In the genomic region with DNA sequence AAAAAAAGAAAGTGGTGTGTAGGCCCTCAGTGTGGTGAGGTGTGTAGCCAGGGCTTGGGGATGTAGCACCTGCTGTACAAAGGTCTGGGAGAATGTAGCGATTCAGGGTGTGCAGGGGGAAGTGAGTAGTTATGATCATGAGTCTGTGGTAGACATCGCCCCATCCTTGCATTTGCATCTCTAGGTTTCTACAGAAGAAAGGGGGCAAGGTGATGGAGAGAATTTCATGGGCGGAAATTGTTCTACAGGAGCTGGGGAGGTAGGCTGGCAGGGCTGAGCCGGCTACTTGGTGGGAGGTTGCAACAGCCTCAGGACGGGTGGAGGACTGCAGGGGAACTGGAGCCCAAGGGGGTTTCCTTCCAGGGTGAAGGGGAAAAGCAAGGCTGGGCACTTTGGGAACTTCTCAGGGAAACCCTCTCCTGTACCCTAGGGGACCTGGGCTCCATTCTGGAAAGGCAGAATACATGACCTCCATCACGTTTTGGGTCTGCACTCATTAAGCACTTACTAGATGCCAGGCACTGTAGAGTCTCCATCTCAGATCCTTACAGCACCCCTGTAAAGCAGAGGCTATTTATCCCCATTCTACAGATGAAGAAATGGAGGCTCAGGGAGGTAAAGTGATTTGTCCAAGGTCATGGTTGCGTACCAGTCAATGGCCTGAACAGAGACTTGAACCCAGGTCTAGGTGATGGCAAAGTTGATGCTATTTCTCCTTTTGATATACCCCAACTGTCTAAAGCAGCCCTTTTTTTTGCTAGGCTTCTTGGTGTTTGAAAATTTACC, we compare ENCODE assay signal across 8 cellular contexts. TPM values are rescaled to one million over a fixed set of nuclear protein-coding genes. Genes with fewer than 3 reads are reported as not detected.
DNase-seq lines count a peak whose midpoint lies in the region; ATAC-seq and TF ChIP-seq lines count a peak whose summit lies in the region.

No MANE protein-coding gene starts in this region.

- peak overlapping the region in 4 of 5 donors; percentile 38 to 75 (median 46) for H3K9ac ChIP-seq in subcutaneous abdominal adipose tissue (ENCODE audit: low read length in 5 of 5)

- H3K4me3 Mint-ChIP-seq in activated naive CD4-positive, alpha-beta T cell treated with anti-CD3 and anti-CD28 coated beads for 36 hours, result no peak overlapping the region
- H3K4me3 Mint-ChIP-seq in activated T-helper 2 cell treated with anti-CD3 and anti-CD28 coated beads, Interferon-gamma antibody, Interleukin-2, Interleukin-4, amounts not matched to agents 10 μg/mL and 5 μg/mL and 100 μg/mL, durations not matched to agents 14 hours and 24 hours and 36 hours (ENCODE audit: low read depth), result no peak overlapping the region

- H3K27me3 ChIP-seq in subcutaneous abdominal adipose tissue (ENCODE audit: control insufficient read depth in 5 of 5, insufficient read depth in 4 of 5, low read length in 5 of 5) (peaks cover 0 to 7% (median 0%) of the 10 kb centered on the region in 5 donors), ascending aorta (no peaks in the 10 kb centered on the region)

- ATAC-seq in HG02970 (IDR thresholded peaks at IDR 0.05; ENCODE audit: low FRiP score, unreplicated experiment), result peak; percentile 52

- no peaks in the 10 kb centered on the region for H3K27me3 Mint-ChIP-seq in activated naive CD4-positive, alpha-beta T cell treated with anti-CD3 and anti-CD28 coated beads for 36 hours (ENCODE audit: low read depth)
- no peaks in the 10 kb centered on the region for H3K27me3 Mint-ChIP-seq in activated T-helper 2 cell treated with anti-CD3 and anti-CD28 coated beads, Interferon-gamma antibody, Interleukin-2, Interleukin-4, amounts not matched to agents 10 μg/mL and 5 μg/mL and 100 μg/mL, durations not matched to agents 14 hours and 24 hours and 36 hours (ENCODE audit: low read depth)

- H3K27ac ChIP-seq in subcutaneous abdominal adipose tissue (ENCODE audit: low read depth, low read length) (peak overlapping the region; percentile 80), ascending aorta (peak overlapping the region in 1 of 2 donors; percentile 62)

- peak overlapping the region; percentile 89 for H3K27ac Mint-ChIP-seq in activated naive CD4-positive, alpha-beta T cell treated with anti-CD3 and anti-CD28 coated beads for 36 hours
- peak overlapping the region; percentile 96 for H3K27ac Mint-ChIP-seq in activated T-helper 2 cell treated with anti-CD3 and anti-CD28 coated beads, Interferon-gamma antibody, Interleukin-2, Interleukin-4, amounts not matched to agents 10 μg/mL and 5 μg/mL and 100 μg/mL, durations not matched to agents 14 hours and 24 hours and 36 hours

- H3K4me1 ChIP-seq in subcutaneous abdominal adipose tissue (ENCODE audit: control insufficient read depth in 5 of 5, insufficient read depth in 5 of 5, low read length in 5 of 5) (peaks cover 3 to 62% (median 35%) of the 10 kb centered on the region in 5 donors), ascending aorta (peaks cover 0 to 4% of the 10 kb centered on the region in 2 donors)

- H3K36me3 ChIP-seq in subcutaneous abdominal adipose tissue (ENCODE audit: control insufficient read depth in 5 of 5, insufficient read depth in 5 of 5, low read length in 5 of 5) (no peaks in the 10 kb centered on the region), ascending aorta (no peaks in the 10 kb centered on the region)

- H3K4me3 ChIP-seq in subcutaneous abdominal adipose tissue (ENCODE audit: low read depth in 1 of 5, low read length in 5 of 5), result no peak overlapping the region
- H3K4me3 ChIP-seq in ascending aorta, result no peak overlapping the region

- peak; percentile 44 for DNase-seq in activated naive CD4-positive, alpha-beta T cell treated with anti-CD3 and anti-CD28 coated beads for 36 hours
- no peak for DNase-seq in activated naive CD4-positive, alpha-beta T cell treated with anti-CD3 and anti-CD28 coated beads, Interleukin-2, amount 50 U/mL, for 16 hours
- DNase-seq in activated T-helper 2 cell treated with anti-CD3 and anti-CD28 coated beads, Interferon-gamma antibody, Interleukin-2, Interleukin-4, amounts not matched to agents 10 μg/mL and 5 μg/mL and 100 μg/mL, durations not matched to agents 14 hours and 24 hours and 36 hours (ENCODE audit: low spot score), result no peak
- DNase-seq in NCI-H1092 treated with DMSO at 0.1 percent for 48 hours (lab: John Stamatoyannopoulos, UW) (no peak), NCI-H2196 (lab: John Stamatoyannopoulos, UW; ENCODE audit: unreplicated experiment) (no peak), ascending aorta (ENCODE audit: low spot score in 2 of 2) (no peak)

- no peak for TF ChIP-seq CTCF in ascending aorta (IDR thresholded peaks at IDR 0.05)

- H3K4me1 Mint-ChIP-seq in activated naive CD4-positive, alpha-beta T cell treated with anti-CD3 and anti-CD28 coated beads for 36 hours (ENCODE audit: low read depth), result peaks cover 83% of the 10 kb centered on the region
- peaks cover 77% of the 10 kb centered on the region for H3K4me1 Mint-ChIP-seq in activated T-helper 2 cell treated with anti-CD3 and anti-CD28 coated beads, Interferon-gamma antibody, Interleukin-2, Interleukin-4, amounts not matched to agents 10 μg/mL and 5 μg/mL and 100 μg/mL, durations not matched to agents 14 hours and 24 hours and 36 hours (ENCODE audit: low read depth)

- peaks cover 8% of the 10 kb centered on the region for H3K36me3 Mint-ChIP-seq in activated naive CD4-positive, alpha-beta T cell treated with anti-CD3 and anti-CD28 coated beads for 36 hours (ENCODE audit: low read depth)
- peaks cover 17% of the 10 kb centered on the region for H3K36me3 Mint-ChIP-seq in activated T-helper 2 cell treated with anti-CD3 and anti-CD28 coated beads, Interferon-gamma antibody, Interleukin-2, Interleukin-4, amounts not matched to agents 10 μg/mL and 5 μg/mL and 100 μg/mL, durations not matched to agents 14 hours and 24 hours and 36 hours (ENCODE audit: low read depth)

- CTCF ChIA-PET in activated naive CD4-positive, alpha-beta T cell treated with anti-CD3 and anti-CD28 coated beads for 36 hours (lab: Charles Lee), result no interaction called here

- intact Hi-C loops in activated naive CD4-positive, alpha-beta T cell treated with anti-CD3 and anti-CD28 coated beads for 36 hours (cut with micrococcal nuclease), result loop anchor here (2.0 kb wide), 1 partner anchor 19 kb away; no protein-coding TSS in a partner anchor
- intact Hi-C loops in activated T-helper 2 cell treated with anti-CD3 and anti-CD28 coated beads, Interferon-gamma antibody, Interleukin-2, Interleukin-4, amounts not matched to agents 10 μg/mL and 5 μg/mL and 100 μg/mL, durations not matched to agents 14 hours and 24 hours and 36 hours (cut with micrococcal nuclease), result no loop called here
- intact Hi-C loops in ascending aorta (cut with DNase I), result no loop called here

- H3K9me3 Mint-ChIP-seq in activated naive CD4-positive, alpha-beta T cell treated with anti-CD3 and anti-CD28 coated beads for 36 hours, result peaks cover 7% of the 10 kb centered on the region
- H3K9me3 Mint-ChIP-seq in activated T-helper 2 cell treated with anti-CD3 and anti-CD28 coated beads, Interferon-gamma antibody, Interleukin-2, Interleukin-4, amounts not matched to agents 10 μg/mL and 5 μg/mL and 100 μg/mL, durations not matched to agents 14 hours and 24 hours and 36 hours, result peaks cover 10% of the 10 kb centered on the region

- H3K9me3 ChIP-seq in subcutaneous abdominal adipose tissue (ENCODE audit: control insufficient read depth in 5 of 5, low read length in 5 of 5) (peaks cover 0 to 7% (median 5%) of the 10 kb centered on the region in 5 donors), ascending aorta (peaks cover 0 to 5% of the 10 kb centered on the region in 2 donors)

RNA-seq across cellular contexts. Expression of gene TNFRSF1B, which starts 14.5 kb away (rescaled TPM):
- total RNA-seq in activated naive CD4-positive, alpha-beta T cell treated with anti-CD3 and anti-CD28 coated beads for 36 hours, result 10 to 100 TPM; 69.4 to 75.7 TPM
- 150 and 153 TPM in 2 replicates for total RNA-seq in activated T-helper 2 cell treated with anti-CD3 and anti-CD28 coated beads, Interferon-gamma antibody, Interleukin-2, Interleukin-4, amounts not matched to agents 10 μg/mL and 5 μg/mL and 100 μg/mL, durations not matched to agents 14 hours and 24 hours and 36 hours
- total RNA-seq in ascending aorta, result 139 TPM
